Comparison of ENCODE assay signal across 16 cellular contexts in the genomic region with DNA sequence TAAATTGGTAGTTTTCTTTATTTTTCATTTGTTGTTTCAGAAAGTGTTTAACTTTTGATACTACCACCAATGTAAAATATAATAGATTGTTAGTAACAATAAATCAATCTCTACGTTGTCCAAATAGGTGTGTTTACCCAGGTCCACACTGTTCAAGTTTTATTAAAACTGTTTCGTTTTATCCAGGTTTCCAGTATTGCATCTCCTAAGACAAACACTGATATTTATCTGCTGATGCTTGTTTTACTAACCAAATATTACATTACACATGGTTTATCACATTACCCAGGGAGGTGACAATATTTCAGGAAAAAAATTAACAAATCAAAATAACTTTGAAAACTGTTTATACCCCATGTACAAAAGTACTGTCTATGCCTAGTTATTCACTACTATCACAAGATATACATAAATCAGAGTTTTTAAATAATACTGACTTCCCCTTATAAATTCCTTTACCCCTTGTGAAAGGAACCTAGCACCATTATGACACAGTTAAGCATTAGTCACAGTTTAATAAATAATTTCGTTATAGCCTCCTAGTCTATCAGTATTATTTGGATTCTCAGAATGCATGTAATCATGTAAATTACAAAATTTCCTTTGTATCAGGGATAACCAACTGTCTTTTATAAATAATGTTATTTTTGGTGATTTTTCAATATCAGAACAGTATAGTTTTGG.
DNase-seq lines count a peak whose midpoint lies in the region; ATAC-seq, FAIRE-seq and TF ChIP-seq lines count a peak whose summit lies in the region.
"Had no signal": no experiment of that assay in that cellular context is flagged by ENCODE, and none has a peak within 500 bp of the region (broad histone marks: within the 10 kb centered on the region; RNA-seq: fewer than 3 reads in every experiment).

No MANE protein-coding gene starts in this region.

- intact Hi-C loops in HepG2 (cut with micrococcal nuclease; ENCODE audit: unreplicated experiment) = no loop called here
- intact Hi-C loops in Right ventricle myocardium inferior (cut with DNase I) = no loop called here

- no peaks in the 10 kb centered on the region for H3K36me3 ChIP-seq in liver (ENCODE audit: control insufficient read depth in 4 of 4, insufficient read depth in 3 of 4, low read depth in 1 of 4, low read length in 3 of 4)
- H3K36me3 ChIP-seq in HepG2 (replicated peaks in 1 of 2; ENCODE audit: control insufficient read depth in 1 of 2, insufficient read depth in 2 of 2, low read length in 2 of 2) = no peaks in the 10 kb centered on the region
- H3K36me3 ChIP-seq: HAP-1 had no signal

- H3K9me3 ChIP-seq in liver (ENCODE audit: control insufficient read depth in 4 of 4, low read length in 3 of 4) (no peaks in the 10 kb centered on the region), HepG2 (ENCODE audit: low read length) (no peaks in the 10 kb centered on the region)
- H3K9me3 ChIP-seq: HAP-1 had no signal

- no peaks in the 10 kb centered on the region for H3K27me3 ChIP-seq in liver (ENCODE audit: control insufficient read depth in 4 of 4, insufficient read depth in 4 of 4, low read length in 3 of 4)
- no peaks in the 10 kb centered on the region for H3K27me3 ChIP-seq in HepG2 (ENCODE audit: control insufficient read depth in 1 of 2, insufficient read depth in 2 of 2, low read length in 2 of 2)

- H3K9ac ChIP-seq in liver (ENCODE audit: low read depth in 1 of 2, low read length in 2 of 2) (no peak overlapping the region), HepG2 (ENCODE audit: insufficient read depth, low read depth, low read length) (no peak overlapping the region)
- H3K9ac ChIP-seq: GM23248 had no signal

- CTCF ChIA-PET in HepG2 (lab: Yijun Ruan, JAX; ENCODE audit: low intra/inter-chr PET ratio, low total read pairs) = no interaction called here

- in situ Hi-C loops in HepG2 (cut with HindIII; ENCODE audit: extremely low pct_ligation_motif_present, low pct_unique_long_range_greater_than_20kb) = no loop called here

- H3K4me1 ChIP-seq in liver (ENCODE audit: control insufficient read depth in 4 of 4, insufficient read depth in 4 of 4, low read length in 3 of 4) (peaks cover 0 to 8% (median 4%) of the 10 kb centered on the region in 4 donors), HepG2 (ENCODE audit: insufficient read depth, low read length) (peaks cover 9% of the 10 kb centered on the region)
- H3K4me1 ChIP-seq: HAP-1 had no signal

- H3K79me2 ChIP-seq in HepG2 (ENCODE audit: insufficient read depth, low read length) = no peaks in the 10 kb centered on the region

- H3K4me2 ChIP-seq in HepG2 (ENCODE audit: low read depth, low read length) = no peak overlapping the region

- no peaks in the 10 kb centered on the region for H4K20me1 ChIP-seq in HepG2 (ENCODE audit: insufficient read depth, low read length)

- FAIRE-seq in HepG2 (lab: Jason Lieb, UNC) (no peak), RCC 7860 (lab: Jason Lieb, UNC) (peak; percentile 41)

- no peak for DNase-seq in HepG2 (ENCODE audit: low spot score)
- DNase-seq in RCC 7860 (ENCODE audit: low spot score) = no peak
- DNase-seq in kidney tubule cell (ENCODE audit: low spot score) = peak; percentile 32
- DNase-seq in Right ventricle myocardium inferior (ENCODE audit: missing footprints) = no peak
- no peak for DNase-seq in GM19238 (ENCODE audit: insufficient read length, low spot score)
- no peak for DNase-seq in activated CD4-positive, alpha-beta T cell treated with anti-CD3 and anti-CD28 coated beads for 1 hour
- DNase-seq: AML-193; CD4-positive, alpha-beta memory T cell; DMS153; DND-41; EL; GM23248 had no signal

- POLR2A ChIA-PET in HepG2 (lab: Yijun Ruan, JAX) = no interaction called here

- H2AFZ ChIP-seq in HepG2 (ENCODE audit: low read length) = no peak overlapping the region
- H2AFZ ChIP-seq: GM23248 had no signal

- H3K27ac ChIP-seq in liver (ENCODE audit: low read depth in 1 of 2, low read length in 2 of 2) (no peak overlapping the region), HepG2 (ENCODE audit: extremely low read length, insufficient read depth, low read length) (no peak overlapping the region)
- H3K27ac ChIP-seq: C4-2B, GM23248 had no signal

- TF ChIP-seq RAD21 in liver (IDR thresholded peaks at IDR 0.05) = no peak
- TF ChIP-seq RAD21 in HepG2 (CRISPR knock-in tag; IDR thresholded peaks at IDR 0.05) = no peak

- BruUV-seq in HepG2 (replicated peaks; lab: Mats Ljungman, UMichigan) = no TSS peak

- WGBS in liver = 39% methylated on average over 3 of the region's 3 CpGs
- 48% methylated on average over 3 of the region's 3 CpGs for WGBS in HepG2 (ENCODE audit: low lambda C conversion rate)

- ATAC-seq in HepG2 = no peak
- no peak for ATAC-seq in Right ventricle myocardium inferior
- ATAC-seq: GM12878 had no signal

- TF ChIP-seq EP300 in HepG2 (IDR thresholded peaks at IDR 0.05; ENCODE audit: low read depth in 2 of 2, low read length in 2 of 2) (no peak), HepG2 (CRISPR knock-in tag; IDR thresholded peaks at IDR 0.05; ENCODE audit: borderline replicate concordance) (no peak)

- H3K4me3 ChIP-seq in liver (ENCODE audit: low read depth in 1 of 3, low read length in 3 of 3) (no peak overlapping the region), HepG2 (replicated peaks in 1 of 3; ENCODE audit: insufficient read depth in 1 of 3, low read depth in 2 of 3, low read length in 3 of 3) (no peak overlapping the region)
- H3K4me3 ChIP-seq: GM12878, GM23248, HAP-1 had no signal

- no peak for TF ChIP-seq POLR2A in HepG2 (IDR thresholded peaks at IDR 0.05; ENCODE audit: insufficient read depth in 1 of 2, low read depth in 2 of 2, low read length in 2 of 2)

- TF ChIP-seq CTCF in liver (IDR thresholded peaks at IDR 0.05; ENCODE audit: low read depth, low read length, missing input control) (no peak), HepG2 (CRISPR knock-in tag; IDR thresholded peaks at IDR 0.05) (no peak)

TF ChIP-seq in liver, 16 proteins besides CTCF, POLR2A, EP300 and RAD21:
- TF ChIP-seq HNF4A (conservative IDR thresholded peaks at IDR 0.05) = peak in 1 of 2 donors; percentile 30
- TF ChIP-seq FOXA1 (IDR thresholded peaks at IDR 0.05) = no peak
- TF ChIP-seq TAF1 (conservative IDR thresholded peaks at IDR 0.05) = no peak
- TF ChIP-seq FOXA2 (IDR thresholded peaks at IDR 0.05) = peak; percentile 34
- TF ChIP-seq RXRA (IDR thresholded peaks at IDR 0.05) = peak in 1 of 2 donors; percentile 11
- TF ChIP-seq, protein P1, sequence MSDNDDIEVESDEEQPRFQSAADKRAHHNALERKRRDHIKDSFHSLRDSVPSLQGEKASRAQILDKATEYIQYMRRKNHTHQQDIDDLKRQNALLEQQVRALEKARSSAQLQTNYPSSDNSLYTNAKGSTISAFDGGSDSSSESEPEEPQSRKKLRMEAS (IDR thresholded peaks at IDR 0.05) = peak; percentile 19
- TF ChIP-seq, protein P2, sequence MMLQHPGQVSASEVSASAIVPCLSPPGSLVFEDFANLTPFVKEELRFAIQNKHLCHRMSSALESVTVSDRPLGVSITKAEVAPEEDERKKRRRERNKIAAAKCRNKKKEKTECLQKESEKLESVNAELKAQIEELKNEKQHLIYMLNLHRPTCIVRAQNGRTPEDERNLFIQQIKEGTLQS (IDR thresholded peaks at IDR 0.05) = no peak
- TF ChIP-seq GABPA (IDR thresholded peaks at IDR 0.05 in 1 of 2, conservative IDR thresholded peaks at IDR 0.05 in 1 of 2) = no peak
- TF ChIP-seq EGR1 (IDR thresholded peaks at IDR 0.05; ENCODE audit: low read depth in 2 of 2) = no peak
- no peak for TF ChIP-seq SP1 (IDR thresholded peaks at IDR 0.05)
- peak in 1 of 2 donors; percentile 34 for TF ChIP-seq JUND (IDR thresholded peaks at IDR 0.05)
- no peak for TF ChIP-seq HNF4G (IDR thresholded peaks at IDR 0.05)

TF ChIP-seq in HepG2, 621 proteins besides CTCF, POLR2A, EP300 and RAD21:
- TF ChIP-seq ZNF510 (CRISPR knock-in tag; IDR thresholded peaks at IDR 0.05; ENCODE audit: low read depth) = no peak
TF ChIP-seq in HepG2: peak in this region for 0.
